Comparison of ENCODE assay signal across 2 cellular contexts in genomic region chr9:130728721-130729120, GRCh38.
TF ChIP-seq lines count a peak whose summit lies in the region.

No MANE protein-coding gene starts in this region.

TF ChIP-seq in SK-N-SH, 30 proteins besides CTCF, POLR2A, EP300 and RAD21 (continued from another document):
- TF ChIP-seq IRF3 (IDR thresholded peaks at IDR 0.05; ENCODE audit: low read depth, low read length) = no peak
- no peak for TF ChIP-seq CHD2 (IDR thresholded peaks at IDR 0.05; ENCODE audit: low read length, partially characterized antibody)
- TF ChIP-seq SIN3A (IDR thresholded peaks at IDR 0.05; ENCODE audit: borderline replicate concordance, low read depth, low read length) = no peak
- no peak for TF ChIP-seq MEF2A (IDR thresholded peaks at IDR 0.05; ENCODE audit: borderline replicate concordance, low read depth)

TF ChIP-seq in SK-N-SH treated with all-trans-retinoic acid at 6 μM for 48 hours, 23 proteins besides CTCF, POLR2A, EP300 and RAD21 (continued from another document):
- TF ChIP-seq TSHZ2 (CRISPR knock-in tag; IDR thresholded peaks at IDR 0.05) = no peak
- TF ChIP-seq CSRNP3 (CRISPR knock-in tag; IDR thresholded peaks at IDR 0.05) = no peak
- no peak for TF ChIP-seq OSR1 (CRISPR knock-in tag; IDR thresholded peaks at IDR 0.05)
- no peak for TF ChIP-seq SNAI2 (CRISPR knock-in tag; IDR thresholded peaks at IDR 0.05)
- no peak for TF ChIP-seq ZNF70 (CRISPR knock-in tag; IDR thresholded peaks at IDR 0.05)
- no peak for TF ChIP-seq PPARA (CRISPR knock-in tag; IDR thresholded peaks at IDR 0.05; ENCODE audit: borderline replicate concordance)
- TF ChIP-seq CREB5 (CRISPR knock-in tag; IDR thresholded peaks at IDR 0.05; ENCODE audit: low read depth) = no peak
- TF ChIP-seq TCF4 (CRISPR knock-in tag; IDR thresholded peaks at IDR 0.05; ENCODE audit: borderline replicate concordance) = no peak
- TF ChIP-seq ZFP3 (CRISPR knock-in tag; IDR thresholded peaks at IDR 0.05) = no peak
- TF ChIP-seq ESRRG (CRISPR knock-in tag; IDR thresholded peaks at IDR 0.05) = no peak
